Comparison of ENCODE assay signal across 8 cellular contexts in the genomic region with DNA sequence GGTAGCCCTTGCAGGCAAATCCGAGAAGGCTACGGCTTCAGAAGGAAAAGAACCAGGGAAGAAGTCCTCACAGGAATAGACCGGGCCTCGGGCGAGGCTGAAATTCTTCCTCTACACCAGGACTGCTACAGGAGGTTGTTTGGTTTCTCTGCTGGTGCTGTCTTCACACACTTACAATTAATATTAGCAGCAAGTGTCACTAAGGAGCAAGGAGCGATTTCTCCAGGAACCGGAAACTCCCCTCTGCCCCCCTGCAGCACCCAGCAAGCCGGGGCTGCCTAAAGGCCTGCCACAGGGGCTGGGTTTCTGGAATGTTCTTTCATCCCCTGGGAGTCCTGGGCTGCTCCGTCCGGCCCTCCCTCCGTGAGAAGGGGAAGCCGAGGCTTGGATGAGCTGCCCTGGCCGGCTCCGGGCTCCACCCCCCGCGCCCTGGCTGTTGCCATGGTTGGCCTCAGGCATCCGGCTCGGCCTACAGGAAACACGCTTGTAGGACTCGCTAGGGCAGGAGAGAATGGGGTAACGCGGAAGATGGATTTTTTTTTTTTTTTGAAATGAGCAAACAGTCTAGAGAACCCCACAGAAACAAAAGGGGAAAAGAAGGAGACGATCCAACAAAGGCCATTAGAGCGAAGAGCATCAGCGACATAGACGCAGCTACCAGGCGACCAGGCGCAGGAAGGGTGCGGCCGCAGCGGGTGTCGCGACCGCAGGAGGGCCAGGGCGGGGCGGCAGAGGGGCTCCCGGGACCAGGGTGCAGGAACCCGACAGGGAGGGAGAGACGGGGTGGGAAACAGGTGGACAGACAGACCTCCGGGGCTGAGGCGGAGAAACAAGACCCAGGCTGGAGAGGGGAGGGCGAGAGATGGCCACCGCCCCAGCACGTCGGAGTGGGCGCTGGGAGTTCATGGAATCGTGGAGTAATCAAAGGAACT. TPM values are rescaled to one million over a fixed set of nuclear protein-coding genes. Genes with fewer than 3 reads are reported as not detected.
A peak's percentile ranks its signal among the peaks of the same experiment; 100 is the strongest.
DNase-seq lines count a peak whose midpoint lies in the region; ATAC-seq and FAIRE-seq lines count a peak whose summit lies in the region.

No MANE protein-coding gene starts in this region.

- peak; percentile 93 for FAIRE-seq in GM19239 (lab: Jason Lieb, UNC)

- H3K27ac ChIP-seq in CD4-positive, CD25-positive, alpha-beta regulatory T cell (ENCODE audit: insufficient read depth, low read length, poor library complexity, severe bottlenecking), result no peak overlapping the region

- H3K4me1 ChIP-seq in CD4-positive, CD25-positive, alpha-beta regulatory T cell (ENCODE audit: control insufficient read depth, insufficient read depth, low read length, poor library complexity, severe bottlenecking), result peaks cover 18% of the 10 kb centered on the region

- peak overlapping the region; percentile 76 to 88 (median 87) for H3K4me3 Mint-ChIP-seq in CD4-positive, CD25-positive, alpha-beta regulatory T cell
- H3K4me3 Mint-ChIP-seq in activated naive CD4-positive, alpha-beta T cell treated with anti-CD3 and anti-CD28 coated beads, Interleukin-2, amount 50 U/mL, for 24 hours, result peak overlapping the region; percentile 90
- peak overlapping the region; percentile 84 to 99 (median 91) for H3K4me3 Mint-ChIP-seq in immature natural killer cell

- H3K27me3 Mint-ChIP-seq in CD4-positive, CD25-positive, alpha-beta regulatory T cell, result peaks cover 32% of the 10 kb centered on the region
- H3K27me3 Mint-ChIP-seq in activated naive CD4-positive, alpha-beta T cell treated with anti-CD3 and anti-CD28 coated beads, Interleukin-2, amount 50 U/mL, for 24 hours, result peaks cover 16% of the 10 kb centered on the region
- peaks cover 0 to 4% (median 0%) of the 10 kb centered on the region in 3 donors for H3K27me3 Mint-ChIP-seq in immature natural killer cell (ENCODE audit: low read depth in 3 of 3)

- peak overlapping the region; percentile 36 to 93 (median 78) for H3K27ac Mint-ChIP-seq in CD4-positive, CD25-positive, alpha-beta regulatory T cell
- H3K27ac Mint-ChIP-seq in activated naive CD4-positive, alpha-beta T cell treated with anti-CD3 and anti-CD28 coated beads, Interleukin-2, amount 50 U/mL, for 24 hours, result peak overlapping the region; percentile 94
- H3K27ac Mint-ChIP-seq in immature natural killer cell, result peak overlapping the region; percentile 87 to 94 (median 90)

- ATAC-seq in CD4-positive, CD25-positive, alpha-beta regulatory T cell (ENCODE audit: low read depth in 2 of 2), result peak; percentile 43 to 57
- ATAC-seq in HG03280 (IDR thresholded peaks at IDR 0.05; ENCODE audit: unreplicated experiment), result peak; percentile 96

- H3K9me3 Mint-ChIP-seq in CD4-positive, CD25-positive, alpha-beta regulatory T cell, result peaks cover 0 to 1% (median 0%) of the 10 kb centered on the region in 7 donors
- no peaks in the 10 kb centered on the region for H3K9me3 Mint-ChIP-seq in activated naive CD4-positive, alpha-beta T cell treated with anti-CD3 and anti-CD28 coated beads, Interleukin-2, amount 50 U/mL, for 24 hours
- peaks cover 0 to 3% (median 0%) of the 10 kb centered on the region in 6 donors for H3K9me3 Mint-ChIP-seq in immature natural killer cell

- peaks cover 3% of the 10 kb centered on the region for H3K36me3 Mint-ChIP-seq in CD4-positive, CD25-positive, alpha-beta regulatory T cell
- peaks cover 2% of the 10 kb centered on the region for H3K36me3 Mint-ChIP-seq in activated naive CD4-positive, alpha-beta T cell treated with anti-CD3 and anti-CD28 coated beads, Interleukin-2, amount 50 U/mL, for 24 hours
- H3K36me3 Mint-ChIP-seq in immature natural killer cell, result peaks cover 0 to 7% (median 0%) of the 10 kb centered on the region in 3 donors

- peaks cover 4% of the 10 kb centered on the region for H3K27me3 ChIP-seq in CD4-positive, CD25-positive, alpha-beta regulatory T cell (ENCODE audit: control insufficient read depth, insufficient read depth, low read length)

- H3K36me3 ChIP-seq in CD4-positive, CD25-positive, alpha-beta regulatory T cell (ENCODE audit: control insufficient read depth, insufficient read depth, low read length), result no peaks in the 10 kb centered on the region

- peak in 1 of 3 donors; percentile 55 for DNase-seq in CD4-positive, CD25-positive, alpha-beta regulatory T cell
- peak; percentile 93 for DNase-seq in GM19239 (ENCODE audit: insufficient read length, low spot score)
- DNase-seq in immature natural killer cell, result peak; percentile 51 to 67 (median 55)
- peak; percentile 61 for DNase-seq in stimulated activated CD4-positive, alpha-beta T cell treated with anti-CD3 and anti-CD28 coated beads, Interleukin-15, amount 100 ng/mL, for 24 hours
- DNase-seq in NCI-H2107 (lab: John Stamatoyannopoulos, UW), result no peak
- no peak for DNase-seq in 8988T

- no peaks in the 10 kb centered on the region for H3K9me3 ChIP-seq in CD4-positive, CD25-positive, alpha-beta regulatory T cell (ENCODE audit: control insufficient read depth in 2 of 2, low read length in 2 of 2)

- H3K4me3 ChIP-seq in CD4-positive, CD25-positive, alpha-beta regulatory T cell (ENCODE audit: low read depth, low read length), result peak overlapping the region; percentile 17

- peaks cover 5 to 21% (median 16%) of the 10 kb centered on the region in 4 donors for H3K4me1 Mint-ChIP-seq in CD4-positive, CD25-positive, alpha-beta regulatory T cell
- H3K4me1 Mint-ChIP-seq in activated naive CD4-positive, alpha-beta T cell treated with anti-CD3 and anti-CD28 coated beads, Interleukin-2, amount 50 U/mL, for 24 hours, result peaks cover 23% of the 10 kb centered on the region
- peaks cover 22 to 24% of the 10 kb centered on the region in 2 donors for H3K4me1 Mint-ChIP-seq in immature natural killer cell

RNA-seq across cellular contexts. Expression of a gene that starts 33.0 kb away (rescaled TPM):
- total RNA-seq in CD4-positive, CD25-positive, alpha-beta regulatory T cell, result not detected
- polyA plus RNA-seq in CD4-positive, CD25-positive, alpha-beta regulatory T cell, result not detected
- not detected for polyA plus RNA-seq in immature natural killer cell

RNA-seq across cellular contexts. Expression of a gene that starts 55.4 kb away (rescaled TPM):
- total RNA-seq in CD4-positive, CD25-positive, alpha-beta regulatory T cell, result not detected
- polyA plus RNA-seq in CD4-positive, CD25-positive, alpha-beta regulatory T cell, result not detected
- polyA plus RNA-seq in immature natural killer cell, result not detected

Comparison
In these comparisons a context has a peak if more than half of its experiments do, and no peak if none do; other contexts are left out.
1. DNase-seq: peak in GM19239 (single experiment), immature natural killer cell (3 of 3) and stimulated activated CD4-positive, alpha-beta T cell treated with anti-CD3 and anti-CD28 coated beads, Interleukin-15, amount 100 ng/mL, for 24 hours (single experiment); none in NCI-H2107 (single experiment) and 8988T (single experiment).
2. Peak in every context shown above with its lines, with median percentiles within 50 percentile points of each other: H3K27ac Mint-ChIP-seq and H3K4me3 Mint-ChIP-seq.